In genomic region chrX:20254712-20255299, GRCh38 we compare ENCODE assay signal across 19 cellular contexts. TPM values are rescaled to one million over a fixed set of nuclear protein-coding genes. Genes with fewer than 3 reads are reported as not detected.
DNase-seq lines count a peak whose midpoint lies in the region; ATAC-seq and TF ChIP-seq lines count a peak whose summit lies in the region.
"Had no signal": no experiment of that assay in that cellular context is flagged by ENCODE, and none has a peak within 500 bp of the region (broad histone marks: within the 10 kb centered on the region; RNA-seq: fewer than 3 reads in every experiment).

No MANE protein-coding gene starts in this region.

- H3K27ac ChIP-seq in right cardiac atrium (ENCODE audit: low read length) (no peak overlapping the region), fibroblast of lung (ENCODE audit: insufficient read depth, low read length) (no peak overlapping the region), skeletal muscle tissue (ENCODE audit: low read depth, low read length) (peak overlapping the region; percentile 3), vagina (no peak overlapping the region)
- H3K27ac ChIP-seq: adrenal gland had no signal

- no peak for TF ChIP-seq POLR2A in vagina (IDR thresholded peaks at IDR 0.05)

- DNase-seq in left ventricle myocardium superior (no peak), right cardiac atrium (no peak), RPMI7951 (ENCODE audit: low read depth) (peak; percentile 76), fibroblast of lung (ENCODE audit: low read depth in 2 of 2) (peak; percentile 60 to 70), vagina (ENCODE audit: extremely low spot score in 2 of 2) (no peak)
- DNase-seq in stimulated activated naive CD4-positive, alpha-beta T cell (lab: John Stamatoyannopoulos, UW), result no peak
- DNase-seq: activated CD4-positive, alpha-beta T cell treated with anti-CD3 and anti-CD28 coated beads, Interleukin-2, amount 50 U/mL, for 1 hour; activated T-cell treated with anti-CD3 and anti-CD28 coated beads, Interleukin-2, amount 50 U/mL, for 1 hour; adrenal gland; cerebellar nuclear complex; H7; Kasumi-1; NCI-H1417 treated with DMSO at 0.1 percent for 48 hours; NCI-H774; nucleus accumbens; stimulated activated CD4-positive, alpha-beta T cell treated with anti-CD3 and anti-CD28 coated beads, Interleukin-1b, Interleukin-23, amount 100 ng/mL, for 48 hours had no signal

- no peaks in the 10 kb centered on the region for H4K20me1 ChIP-seq in fibroblast of lung (ENCODE audit: control insufficient read depth, extremely low read depth, insufficient read depth, low read length)

- H3K4me1 ChIP-seq in right cardiac atrium (ENCODE audit: control insufficient read depth, insufficient read depth, low read length), result no peaks in the 10 kb centered on the region
- peaks cover 2% of the 10 kb centered on the region for H3K4me1 ChIP-seq in fibroblast of lung (ENCODE audit: control insufficient read depth, extremely low read depth, insufficient read depth, low read length)
- peaks cover 4 to 9% (median 8%) of the 10 kb centered on the region in 3 donors for H3K4me1 ChIP-seq in skeletal muscle tissue (ENCODE audit: control insufficient read depth in 3 of 3, insufficient read depth in 3 of 3, low read length in 3 of 3)
- no peaks in the 10 kb centered on the region for H3K4me1 ChIP-seq in vagina
- H3K4me1 ChIP-seq: adrenal gland had no signal

- intact Hi-C loops in left ventricle myocardium superior (cut with micrococcal nuclease) (loop anchor here (5.0 kb wide), 1 partner anchor 187 kb away; no protein-coding TSS in a partner anchor), right cardiac atrium (cut with DNase I) (loop anchor here in 3 of 4 donors (5.0 to 10.0 kb wide), 2 partner anchors 187 to 190 kb away; no protein-coding TSS in a partner anchor), vagina (cut with DNase I) (no loop called here)

- peak; percentile 48 for ATAC-seq in left ventricle myocardium superior
- ATAC-seq in right cardiac atrium, result no peak
- no peak for ATAC-seq in GM19328 (IDR thresholded peaks at IDR 0.05; ENCODE audit: unreplicated experiment)
- ATAC-seq: sciatic nerve had no signal

- no peaks in the 10 kb centered on the region for H3K9me3 ChIP-seq in right cardiac atrium (ENCODE audit: control insufficient read depth, low read length)
- H3K9me3 ChIP-seq in fibroblast of lung (ENCODE audit: control insufficient read depth, insufficient read depth, low read depth, low read length), result no peaks in the 10 kb centered on the region
- no peaks in the 10 kb centered on the region for H3K9me3 ChIP-seq in skeletal muscle tissue (ENCODE audit: control insufficient read depth in 3 of 3, low read length in 3 of 3)
- no peaks in the 10 kb centered on the region for H3K9me3 ChIP-seq in vagina
- H3K9me3 ChIP-seq: adrenal gland had no signal

- H3K4me3 ChIP-seq in right cardiac atrium (ENCODE audit: low read length) (no peak overlapping the region), fibroblast of lung (replicated peaks in 1 of 4; ENCODE audit: control extremely low read depth in 1 of 4, insufficient read depth in 1 of 4, low read depth in 3 of 4, low read length in 4 of 4) (no peak overlapping the region), skeletal muscle tissue (ENCODE audit: low read length in 3 of 3) (no peak overlapping the region), vagina (no peak overlapping the region)
- H3K4me3 ChIP-seq: adrenal gland had no signal

- WGBS in right cardiac atrium, result 82% methylated on average over 4 of the region's 4 CpGs

- no peaks in the 10 kb centered on the region for H3K79me2 ChIP-seq in fibroblast of lung (ENCODE audit: control insufficient read depth, insufficient read depth, low read length)

- no peak overlapping the region for H3K9ac ChIP-seq in fibroblast of lung (ENCODE audit: insufficient read depth, low read length)
- H3K9ac ChIP-seq in skeletal muscle tissue (ENCODE audit: low read depth in 1 of 3, low read length in 3 of 3), result no peak overlapping the region

- H2AFZ ChIP-seq in fibroblast of lung (ENCODE audit: low read length), result no peak overlapping the region

- no peak overlapping the region for H3K4me2 ChIP-seq in fibroblast of lung (ENCODE audit: extremely low read depth, insufficient read depth, low read length)

- H3K27me3 ChIP-seq in right cardiac atrium (ENCODE audit: control insufficient read depth, insufficient read depth) (no peaks in the 10 kb centered on the region), fibroblast of lung (ENCODE audit: control insufficient read depth, insufficient read depth, low read length) (no peaks in the 10 kb centered on the region), skeletal muscle tissue (ENCODE audit: control insufficient read depth in 3 of 3, insufficient read depth in 3 of 3, low read length in 3 of 3) (no peaks in the 10 kb centered on the region), vagina (no peaks in the 10 kb centered on the region)
- H3K27me3 ChIP-seq: adrenal gland had no signal

- H3K36me3 ChIP-seq in fibroblast of lung (ENCODE audit: control insufficient read depth, insufficient read depth, low read length), result no peaks in the 10 kb centered on the region
- H3K36me3 ChIP-seq in skeletal muscle tissue (ENCODE audit: control insufficient read depth in 3 of 3, insufficient read depth in 3 of 3, low read length in 3 of 3), result peaks cover 0 to 4% (median 0%) of the 10 kb centered on the region in 3 donors
- no peaks in the 10 kb centered on the region for H3K36me3 ChIP-seq in vagina
- H3K36me3 ChIP-seq: adrenal gland had no signal

- TF ChIP-seq CTCF in fibroblast of lung (conservative IDR thresholded peaks at IDR 0.05 in 1 of 2, IDR thresholded peaks at IDR 0.05 in 1 of 2; ENCODE audit: low read depth in 1 of 2, low read length in 2 of 2) (no peak), vagina (IDR thresholded peaks at IDR 0.05) (no peak)

RNA-seq across cellular contexts. Expression of gene RPS6KA3, which starts 11.9 kb away (rescaled TPM):
- total RNA-seq in left ventricle myocardium superior (35.6 TPM), right cardiac atrium (10 to 100 TPM; 25.2 to 37.4 (median 29.3) TPM), fibroblast of lung (29.0 and 38.5 TPM in 2 replicates), skeletal muscle tissue (51.1 TPM), vagina (22.8 TPM)
- polyA plus RNA-seq in right cardiac atrium (11.1 TPM), fibroblast of lung (50.2 TPM in 2 replicates)
- 34.4 and 47.7 TPM in 2 replicates for total RNA-seq in RPMI7951 (2014; rRNA removed; shearing (Covaris generic))
- polyA plus RNA-seq in fibroblast of lung (2012), result 29.0 and 30.8 TPM in 2 replicates
- 19.8 and 29.5 TPM in 2 replicates for polyA minus RNA-seq in fibroblast of lung (ENCODE audit: low replicate concordance)

Comparison
In these comparisons a context has a peak if more than half of its experiments do, and no peak if none do; other contexts are left out.
1. DNase-seq: peak in RPMI7951 (single experiment) and fibroblast of lung (2 of 2); none in left ventricle myocardium superior (single experiment), right cardiac atrium (0 of 3), vagina (0 of 2) and stimulated activated naive CD4-positive, alpha-beta T cell (0 of 6).